In genomic region chr2:20713585-20713984, GRCh38 we compare ENCODE assay signal across 3 cellular contexts. TPM values are rescaled to one million over a fixed set of nuclear protein-coding genes. Genes with fewer than 3 reads are reported as not detected.
"Had no signal": no experiment of that assay in that cellular context is flagged by ENCODE, and none has a peak within 500 bp of the region (broad histone marks: within the 10 kb centered on the region; RNA-seq: fewer than 3 reads in every experiment).

No MANE protein-coding gene starts in this region.

RNA-seq across cellular contexts. Expression of gene GDF7, which starts 46.6 kb away (rescaled TPM):
- total RNA-seq: epithelial cell of proximal tubule, foreskin keratinocyte had no signal
- polyA plus RNA-seq: fibroblast of lung, foreskin keratinocyte had no signal
